16 cellular contexts compared by ENCODE assay signal in genomic region chr2:214492152-214492551, GRCh38.
DNase-seq lines count a peak whose midpoint lies in the region; ATAC-seq and TF ChIP-seq lines count a peak whose summit lies in the region.
"Had no signal": no experiment of that assay in that cellular context is flagged by ENCODE, and none has a peak within 500 bp of the region (broad histone marks: within the 10 kb centered on the region; RNA-seq: fewer than 3 reads in every experiment).

No MANE protein-coding gene starts in this region.

- TF ChIP-seq CTCF in epithelial cell of proximal tubule (conservative IDR thresholded peaks at IDR 0.05; ENCODE audit: low read depth, low read length) = no peak

- DNase-seq in NCI-H2171 (lab: John Stamatoyannopoulos, UW) (peak; percentile 86), epithelial cell of proximal tubule (ENCODE audit: low read depth) (peak; percentile 2), SW 1271 (lab: John Stamatoyannopoulos, UW) (no peak)
- DNase-seq in central memory CD4-positive, alpha-beta T cell = no peak
- DNase-seq: activated B cell treated with CpG ODN at 0.5 μM for 24 hours; effector CD8-positive, alpha-beta T cell; foreskin fibroblast; mesenchymal stem cell; PC-9; stimulated activated naive CD8-positive, alpha-beta T cell treated with anti-CD3 and anti-CD28 coated beads, Interleukin-15, amount 100 ng/mL, for 72 hours had no signal

- ATAC-seq in GM19023 (IDR thresholded peaks at IDR 0.05; ENCODE audit: unreplicated experiment) (peak; percentile 52), HG03378 (IDR thresholded peaks at IDR 0.05; ENCODE audit: unreplicated experiment) (peak; percentile 58), HG02623 (IDR thresholded peaks at IDR 0.05; ENCODE audit: unreplicated experiment) (no peak), HG02678 (IDR thresholded peaks at IDR 0.05; ENCODE audit: unreplicated experiment) (no peak)
- ATAC-seq: sciatic nerve; stimulated activated naive CD8-positive, alpha-beta T cell treated with anti-CD3 and anti-CD28 coated beads, Interleukin-15, amount 100 ng/mL, for 72 hours had no signal

- H3K4me3 ChIP-seq in epithelial cell of proximal tubule (ENCODE audit: low read depth, low read length) = no peak overlapping the region
- H3K4me3 ChIP-seq: BLaER1 treated with 17β-estradiol and CSF1 and Interleukin-3, amounts not matched to agents 10 nM and 100 nM; PC-9 had no signal

Comparison
In these comparisons a context has a peak if more than half of its experiments do, and no peak if none do; other contexts are left out.
1. ATAC-seq: peak in GM19023 (single experiment) and HG03378 (single experiment); none in HG02623 (single experiment) and HG02678 (single experiment).
2. DNase-seq: peak in NCI-H2171 (single experiment) and epithelial cell of proximal tubule (single experiment); none in central memory CD4-positive, alpha-beta T cell (single experiment) and SW 1271 (0 of 2).